20 cellular contexts compared by ENCODE assay signal in the genomic region with DNA sequence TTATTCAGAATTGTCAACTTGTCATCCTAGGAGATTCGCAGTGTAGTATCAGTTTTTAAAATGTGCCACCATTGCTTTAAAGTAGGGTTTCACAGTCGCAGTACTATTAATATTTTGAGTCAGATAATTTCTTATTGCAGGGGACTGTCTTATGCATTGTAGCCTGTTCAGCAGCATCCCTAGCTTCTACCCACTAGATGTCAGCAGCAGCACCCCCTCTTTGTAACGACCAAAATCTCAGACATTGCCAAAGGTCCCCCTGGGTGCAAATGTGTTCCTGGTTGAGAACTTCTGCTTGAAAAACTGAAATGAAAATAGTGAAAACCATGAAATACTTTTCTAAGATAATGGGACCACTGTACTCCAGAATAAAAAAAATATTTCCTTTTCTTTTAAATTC.
A peak's percentile ranks its signal among the peaks of the same experiment; 100 is the strongest.
DNase-seq lines count a peak whose midpoint lies in the region; ATAC-seq, FAIRE-seq and TF ChIP-seq lines count a peak whose summit lies in the region.
"Had no signal": no experiment of that assay in that cellular context is flagged by ENCODE, and none has a peak within 500 bp of the region (broad histone marks: within the 10 kb centered on the region; RNA-seq: fewer than 3 reads in every experiment).

No MANE protein-coding gene starts in this region.

- H3K4me3 ChIP-seq in AG04449 (ENCODE audit: low read depth, low read length) (no peak overlapping the region), NT2/D1 (ENCODE audit: insufficient read length, low read depth) (no peak overlapping the region), foreskin fibroblast (ENCODE audit: low read depth in 1 of 2, low read length in 2 of 2) (no peak overlapping the region), pancreas (no peak overlapping the region)
- H3K4me3 ChIP-seq: cardiac muscle cell, left lung, right atrium auricular region, thyroid gland had no signal

- H3K9me3 ChIP-seq in NT2/D1 (ENCODE audit: insufficient read depth, low read length) (no peaks in the 10 kb centered on the region), pancreas (no peaks in the 10 kb centered on the region)
- H3K9me3 ChIP-seq: right atrium auricular region, thyroid gland had no signal

- H3K4me1 ChIP-seq in NT2/D1 (ENCODE audit: insufficient read depth, insufficient read length) (no peaks in the 10 kb centered on the region), pancreas (no peaks in the 10 kb centered on the region)
- H3K4me1 ChIP-seq: left lung, right atrium auricular region, thyroid gland had no signal

- CTCF ChIA-PET in AG04449 (lab: Yijun Ruan, JAX), result interaction anchor here (0.6 kb wide), 1 partner anchor 757 kb away, joined by 3 read pairs; no protein-coding TSS in a partner anchor

- in situ Hi-C loops in G401 (cut with HindIII; ENCODE audit: low sequenced_read_pairs), result no loop called here

- DNase-seq in AG04449 (ENCODE audit: low read depth, low spot score) (no peak), G401 (ENCODE audit: low spot score) (peak; percentile 34), NT2/D1 (ENCODE audit: low read depth, low spot score) (peak; percentile 20), foreskin fibroblast (peak; percentile 4 to 25), SIG-M5 treated with dmso at 0.1 percent for 504 hours (lab: John Stamatoyannopoulos, UW; ENCODE audit: unreplicated experiment) (no peak), pancreas (no peak)
- no peak for DNase-seq in activated T-cell treated with anti-CD3 and anti-CD28 coated beads, Interleukin-2, amount 50 U/mL, for 48 hours
- DNase-seq: activated naive CD4-positive, alpha-beta T cell treated with anti-CD3 and anti-CD28 coated beads for 36 hours; head of caudate nucleus; left lung; naive thymus-derived CD8-positive, alpha-beta T cell; NCI-H1436; stimulated activated CD4-positive, alpha-beta T cell treated with anti-CD3 and anti-CD28 coated beads, Interleukin-1b, Interleukin-23, amount 100 ng/mL, for 48 hours; stimulated activated CD8-positive, alpha-beta memory T cell treated with anti-CD3 and anti-CD28 coated beads, Interleukin-4, amount 100 ng/mL, for 48 hours; thyroid gland had no signal

- POLR2A ChIA-PET in AG04449 (lab: Yijun Ruan, JAX), result no interaction called here

- WGBS in pancreas, 2 donors, result 30 to 48% methylated on average over 3 of the region's 3 CpGs

- ATAC-seq in HG02759 (IDR thresholded peaks at IDR 0.05; ENCODE audit: unreplicated experiment) (no peak), pancreas (no peak)
- ATAC-seq: left lung; naive thymus-derived CD8-positive, alpha-beta T cell had no signal

- FAIRE-seq in pancreas (lab: Jason Lieb, UNC), result no peak
- FAIRE-seq: endothelial cell of umbilical vein, G401.6 had no signal

- H3K36me3 ChIP-seq in NT2/D1 (ENCODE audit: insufficient read depth, insufficient read length, low read length), result no peaks in the 10 kb centered on the region
- no peaks in the 10 kb centered on the region for H3K36me3 ChIP-seq in pancreas
- H3K36me3 ChIP-seq: cardiac muscle cell, left lung, right atrium auricular region, thyroid gland had no signal

- no peak overlapping the region for H3K27ac ChIP-seq in pancreas
- H3K27ac ChIP-seq: cardiac muscle cell, left lung, right atrium auricular region, thyroid gland had no signal

- H3K27me3 ChIP-seq in NT2/D1 (ENCODE audit: insufficient read depth, insufficient read length), result no peaks in the 10 kb centered on the region
- H3K27me3 ChIP-seq in pancreas, result no peaks in the 10 kb centered on the region
- H3K27me3 ChIP-seq: cardiac muscle cell, left lung, right atrium auricular region, thyroid gland had no signal

- TF ChIP-seq CTCF in AG04449 (IDR thresholded peaks at IDR 0.05; ENCODE audit: insufficient read depth, low read length, missing control alignments) (peak; percentile 30), foreskin fibroblast (IDR thresholded peaks at IDR 0.05; ENCODE audit: low read depth, low read length) (peak; percentile 13), pancreas (IDR thresholded peaks at IDR 0.05) (no peak)

- intact Hi-C loops in pancreas (cut with DNase I), result no loop called here

- no peak overlapping the region for H3K9ac ChIP-seq in NT2/D1 (ENCODE audit: insufficient read length, low read depth)

Comparison
In these comparisons a context has a peak if more than half of its experiments do, and no peak if none do; other contexts are left out.
1. DNase-seq: peak in G401 (single experiment), NT2/D1 (single experiment) and foreskin fibroblast (2 of 2); none in AG04449 (single experiment), SIG-M5 treated with dmso at 0.1 percent for 504 hours (single experiment), pancreas (0 of 6) and activated T-cell treated with anti-CD3 and anti-CD28 coated beads, Interleukin-2, amount 50 U/mL, for 48 hours (0 of 2).
2. CTCF ChIP-seq: peak in AG04449 (single experiment) and foreskin fibroblast (single experiment); none in pancreas (0 of 4).